In the genomic region with DNA sequence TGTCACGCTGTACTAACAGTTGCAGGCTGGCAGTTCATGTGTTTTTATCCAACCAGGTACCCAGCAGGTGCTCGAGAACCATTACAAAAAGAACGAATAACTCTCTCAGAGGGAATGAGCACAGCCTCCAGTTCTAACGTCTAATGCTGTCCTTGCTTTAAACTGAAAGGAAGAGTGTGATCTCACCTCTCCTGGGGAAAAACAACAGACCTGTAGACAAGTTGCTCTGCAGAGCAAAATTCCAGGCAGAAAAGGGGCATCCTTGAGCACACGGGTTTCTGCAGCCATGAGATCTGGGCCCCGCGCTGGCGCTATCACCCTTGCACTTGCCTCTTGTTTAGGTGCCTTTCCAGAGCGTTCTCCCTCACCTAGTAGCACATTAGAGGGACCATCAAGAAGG, we compare ENCODE assay signal across 13 cellular contexts.
DNase-seq lines count a peak whose midpoint lies in the region; ATAC-seq, FAIRE-seq and TF ChIP-seq lines count a peak whose summit lies in the region.
"Had no signal": no experiment of that assay in that cellular context is flagged by ENCODE, and none has a peak within 500 bp of the region (broad histone marks: within the 10 kb centered on the region; RNA-seq: fewer than 3 reads in every experiment).

No MANE protein-coding gene starts in this region.

- FAIRE-seq in GM12892 (lab: Jason Lieb, UNC) = no peak

- H3K27ac Mint-ChIP-seq in WTC11 = peak overlapping the region; percentile 95
- no peak overlapping the region for H3K27ac Mint-ChIP-seq in CD4-positive, alpha-beta memory T cell

- H3K4me1 ChIP-seq in psoas muscle = peaks cover 44% of the 10 kb centered on the region
- no peaks in the 10 kb centered on the region for H3K4me1 ChIP-seq in CD4-positive, alpha-beta memory T cell (ENCODE audit: insufficient read depth, low read length)

- H3K36me3 Mint-ChIP-seq in WTC11 = no peaks in the 10 kb centered on the region
- H3K36me3 Mint-ChIP-seq in CD4-positive, alpha-beta memory T cell = no peaks in the 10 kb centered on the region

- no peaks in the 10 kb centered on the region for H3K9me3 ChIP-seq in psoas muscle
- no peaks in the 10 kb centered on the region for H3K9me3 ChIP-seq in CD4-positive, alpha-beta memory T cell (ENCODE audit: control insufficient read depth in 1 of 2, low read length in 2 of 2)
- H3K9me3 ChIP-seq: left lung, transverse colon had no signal

- CTCF ChIA-PET in WTC11 (lab: Charles Lee) = no interaction called here
- CTCF ChIA-PET in CD4-positive, alpha-beta memory T cell (lab: Charles Lee; ENCODE audit: partially characterized antibody) = no interaction called here

- DNase-seq in H4 (ENCODE audit: low spot score) (peak; percentile 35), WTC11 (ENCODE audit: low spot score) (no peak), glomerular visceral epithelial cell (ENCODE audit: extremely low spot score) (peak; percentile 60), psoas muscle (no peak), GM12892 (ENCODE audit: insufficient read length) (no peak), GM13976 (ENCODE audit: low spot score) (no peak), middle frontal gyrus (ENCODE audit: extremely low spot score, low spot score) (no peak)
- DNase-seq in CD4-positive, alpha-beta memory T cell = no peak
- DNase-seq: activated CD8-positive, alpha-beta memory T cell treated with anti-CD3 and anti-CD28 coated beads, Interleukin-2, amount 50 U/mL, for 4 hours; aorta; left lung; NCI-H1417; transverse colon had no signal

- in situ Hi-C loops in GM13976 (cut with MboI; ENCODE audit: low sequenced_read_pairs, unreplicated experiment) = no loop called here

- ATAC-seq in WTC11 (peak; percentile 40), psoas muscle (no peak)

- H3K27ac ChIP-seq in psoas muscle = peak overlapping the region; percentile 89
- no peak overlapping the region for H3K27ac ChIP-seq in CD4-positive, alpha-beta memory T cell (ENCODE audit: low read depth, low read length)

- peak overlapping the region; percentile 58 for H3K4me3 Mint-ChIP-seq in WTC11
- H3K4me3 Mint-ChIP-seq in CD4-positive, alpha-beta memory T cell = peak overlapping the region in 1 of 8 donors; percentile 23

- POLR2A ChIA-PET in WTC11 (lab: Charles Lee) = no interaction called here
- POLR2A ChIA-PET in CD4-positive, alpha-beta memory T cell (lab: Charles Lee; ENCODE audit: partially characterized antibody) = no interaction called here

- TF ChIP-seq POLR2A in GM12892 (IDR thresholded peaks at IDR 0.05; ENCODE audit: low read depth, low read length) = no peak

- H3K27me3 Mint-ChIP-seq in WTC11 (ENCODE audit: low read depth) = peaks cover 36% of the 10 kb centered on the region
- H3K27me3 Mint-ChIP-seq in CD4-positive, alpha-beta memory T cell = no peaks in the 10 kb centered on the region

- H3K9me3 Mint-ChIP-seq in WTC11 = peaks cover 3% of the 10 kb centered on the region; the same call in 1 of the 2 replicates
- H3K9me3 Mint-ChIP-seq in CD4-positive, alpha-beta memory T cell = peaks cover 0 to 6% (median 2%) of the 10 kb centered on the region in 8 donors

- 73 to 81% (median 77%) methylated on average over 9 of the region's 9 CpGs for WGBS in psoas muscle, 3 donors

- TF ChIP-seq CTCF in WTC11 (IDR thresholded peaks at IDR 0.05) = no peak
- TF ChIP-seq CTCF in psoas muscle (IDR thresholded peaks at IDR 0.05) = no peak
- TF ChIP-seq CTCF in GM13976 (IDR thresholded peaks at IDR 0.05; ENCODE audit: borderline replicate concordance, control extremely low read depth, extremely low read depth, insufficient read depth, missing control alignments) = no peak

- H3K4me3 ChIP-seq in psoas muscle = peak overlapping the region; percentile 26
- no peak overlapping the region for H3K4me3 ChIP-seq in CD4-positive, alpha-beta memory T cell (ENCODE audit: low read length in 2 of 2)
- H3K4me3 ChIP-seq: left lung, transverse colon had no signal

- no peaks in the 10 kb centered on the region for H3K36me3 ChIP-seq in psoas muscle (ENCODE audit: insufficient read depth in 1 of 2, low read depth in 1 of 2)
- no peaks in the 10 kb centered on the region for H3K36me3 ChIP-seq in CD4-positive, alpha-beta memory T cell (ENCODE audit: insufficient read depth, low read length)
- H3K36me3 ChIP-seq: left lung, transverse colon had no signal

- intact Hi-C loops in psoas muscle (cut with DNase I) = no loop called here
- intact Hi-C loops in CD4-positive, alpha-beta memory T cell (cut with micrococcal nuclease) = no loop called here

- peaks cover 48% of the 10 kb centered on the region for H3K4me1 Mint-ChIP-seq in WTC11
- H3K4me1 Mint-ChIP-seq in CD4-positive, alpha-beta memory T cell = peaks cover 0 to 4% (median 0%) of the 10 kb centered on the region in 4 donors

- no peaks in the 10 kb centered on the region for H3K27me3 ChIP-seq in psoas muscle (ENCODE audit: insufficient read depth in 3 of 3, low read length in 2 of 3)
- no peaks in the 10 kb centered on the region for H3K27me3 ChIP-seq in CD4-positive, alpha-beta memory T cell (ENCODE audit: insufficient read depth, low read length)
- H3K27me3 ChIP-seq: left lung, transverse colon had no signal

TF ChIP-seq in WTC11, 78 proteins besides CTCF, POLR2A, EP300 and RAD21:
- TF ChIP-seq, protein P1, sequence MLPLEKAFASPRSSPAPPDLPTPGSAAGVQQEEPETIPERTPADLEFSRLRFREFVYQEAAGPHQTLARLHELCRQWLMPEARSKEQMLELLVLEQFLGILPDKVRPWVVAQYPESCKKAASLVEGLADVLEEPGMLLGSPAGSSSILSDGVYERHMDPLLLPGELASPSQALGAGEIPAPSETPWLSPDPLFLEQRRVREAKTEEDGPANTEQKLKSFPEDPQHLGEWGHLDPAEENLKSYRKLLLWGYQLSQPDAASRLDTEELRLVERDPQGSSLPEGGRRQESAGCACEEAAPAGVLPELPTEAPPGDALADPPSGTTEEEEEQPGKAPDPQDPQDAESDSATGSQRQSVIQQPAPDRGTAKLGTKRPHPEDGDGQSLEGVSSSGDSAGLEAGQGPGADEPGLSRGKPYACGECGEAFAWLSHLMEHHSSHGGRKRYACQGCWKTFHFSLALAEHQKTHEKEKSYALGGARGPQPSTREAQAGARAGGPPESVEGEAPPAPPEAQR (CRISPR knock-in tag; IDR thresholded peaks at IDR 0.05) = no peak
- TF ChIP-seq, protein P2, sequence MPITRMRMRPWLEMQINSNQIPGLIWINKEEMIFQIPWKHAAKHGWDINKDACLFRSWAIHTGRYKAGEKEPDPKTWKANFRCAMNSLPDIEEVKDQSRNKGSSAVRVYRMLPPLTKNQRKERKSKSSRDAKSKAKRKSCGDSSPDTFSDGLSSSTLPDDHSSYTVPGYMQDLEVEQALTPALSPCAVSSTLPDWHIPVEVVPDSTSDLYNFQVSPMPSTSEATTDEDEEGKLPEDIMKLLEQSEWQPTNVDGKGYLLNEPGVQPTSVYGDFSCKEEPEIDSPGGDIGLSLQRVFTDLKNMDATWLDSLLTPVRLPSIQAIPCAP (CRISPR knock-in tag; IDR thresholded peaks at IDR 0.05) = no peak
- TF ChIP-seq NFATC4 (CRISPR knock-in tag; IDR thresholded peaks at IDR 0.05) (no peak), NR2C2 (CRISPR knock-in tag; IDR thresholded peaks at IDR 0.05) (no peak), TCF7 (CRISPR knock-in tag; IDR thresholded peaks at IDR 0.05; ENCODE audit: low read depth) (no peak), MYBL2 (CRISPR knock-in tag; IDR thresholded peaks at IDR 0.05) (no peak)
- TF ChIP-seq, protein P3, sequence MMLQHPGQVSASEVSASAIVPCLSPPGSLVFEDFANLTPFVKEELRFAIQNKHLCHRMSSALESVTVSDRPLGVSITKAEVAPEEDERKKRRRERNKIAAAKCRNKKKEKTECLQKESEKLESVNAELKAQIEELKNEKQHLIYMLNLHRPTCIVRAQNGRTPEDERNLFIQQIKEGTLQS (CRISPR knock-in tag; conservative IDR thresholded peaks at IDR 0.05) = no peak
- TF ChIP-seq, protein P4, sequence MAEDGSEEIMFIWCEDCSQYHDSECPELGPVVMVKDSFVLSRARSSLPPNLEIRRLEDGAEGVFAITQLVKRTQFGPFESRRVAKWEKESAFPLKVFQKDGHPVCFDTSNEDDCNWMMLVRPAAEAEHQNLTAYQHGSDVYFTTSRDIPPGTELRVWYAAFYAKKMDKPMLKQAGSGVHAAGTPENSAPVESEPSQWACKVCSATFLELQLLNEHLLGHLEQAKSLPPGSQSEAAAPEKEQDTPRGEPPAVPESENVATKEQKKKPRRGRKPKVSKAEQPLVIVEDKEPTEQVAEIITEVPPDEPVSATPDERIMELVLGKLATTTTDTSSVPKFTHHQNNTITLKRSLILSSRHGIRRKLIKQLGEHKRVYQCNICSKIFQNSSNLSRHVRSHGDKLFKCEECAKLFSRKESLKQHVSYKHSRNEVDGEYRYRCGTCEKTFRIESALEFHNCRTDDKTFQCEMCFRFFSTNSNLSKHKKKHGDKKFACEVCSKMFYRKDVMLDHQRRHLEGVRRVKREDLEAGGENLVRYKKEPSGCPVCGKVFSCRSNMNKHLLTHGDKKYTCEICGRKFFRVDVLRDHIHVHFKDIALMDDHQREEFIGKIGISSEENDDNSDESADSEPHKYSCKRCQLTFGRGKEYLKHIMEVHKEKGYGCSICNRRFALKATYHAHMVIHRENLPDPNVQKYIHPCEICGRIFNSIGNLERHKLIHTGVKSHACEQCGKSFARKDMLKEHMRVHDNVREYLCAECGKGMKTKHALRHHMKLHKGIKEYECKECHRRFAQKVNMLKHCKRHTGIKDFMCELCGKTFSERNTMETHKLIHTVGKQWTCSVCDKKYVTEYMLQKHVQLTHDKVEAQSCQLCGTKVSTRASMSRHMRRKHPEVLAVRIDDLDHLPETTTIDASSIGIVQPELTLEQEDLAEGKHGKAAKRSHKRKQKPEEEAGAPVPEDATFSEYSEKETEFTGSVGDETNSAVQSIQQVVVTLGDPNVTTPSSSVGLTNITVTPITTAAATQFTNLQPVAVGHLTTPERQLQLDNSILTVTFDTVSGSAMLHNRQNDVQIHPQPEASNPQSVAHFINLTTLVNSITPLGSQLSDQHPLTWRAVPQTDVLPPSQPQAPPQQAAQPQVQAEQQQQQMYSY (CRISPR knock-in tag; IDR thresholded peaks at IDR 0.05) = no peak
- TF ChIP-seq, protein P5, sequence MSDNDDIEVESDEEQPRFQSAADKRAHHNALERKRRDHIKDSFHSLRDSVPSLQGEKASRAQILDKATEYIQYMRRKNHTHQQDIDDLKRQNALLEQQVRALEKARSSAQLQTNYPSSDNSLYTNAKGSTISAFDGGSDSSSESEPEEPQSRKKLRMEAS (CRISPR knock-in tag; IDR thresholded peaks at IDR 0.05) = no peak
TF ChIP-seq in WTC11: peak in this region for 0.

Comparison
In these comparisons a context has a peak if more than half of its experiments do, and no peak if none do; other contexts are left out.
1. DNase-seq: peak in H4 (single experiment) and glomerular visceral epithelial cell (single experiment); none in WTC11 (single experiment), psoas muscle (0 of 2), GM12892 (single experiment), GM13976 (single experiment), CD4-positive, alpha-beta memory T cell (0 of 5) and middle frontal gyrus (single experiment).